Comparison of ENCODE assay signal across 19 cellular contexts in genomic region chr11:119773016-119773415, GRCh38. TPM values are rescaled to one million over a fixed set of nuclear protein-coding genes. Genes with fewer than 3 reads are reported as not detected.
A peak's percentile ranks its signal among the peaks of the same experiment; 100 is the strongest.
DNase-seq lines count a peak whose midpoint lies in the region; TF ChIP-seq lines count a peak whose summit lies in the region.
"Had no signal": no experiment of that assay in that cellular context is flagged by ENCODE, and none has a peak within 500 bp of the region (broad histone marks: within the 10 kb centered on the region; RNA-seq: fewer than 3 reads in every experiment).

No MANE protein-coding gene starts in this region.

- H3K4me3 Mint-ChIP-seq in brain (peak overlapping the region in 1 of 5 experiments; percentile 33), osteocyte (ENCODE audit: unreplicated experiment) (no peak overlapping the region)
- no peak overlapping the region for H3K4me3 Mint-ChIP-seq in activated naive CD4-positive, alpha-beta T cell treated with anti-CD3 and anti-CD28 coated beads for 36 hours
- H3K4me3 Mint-ChIP-seq: endodermal cell, memory B cell, natural killer cell had no signal

- intact Hi-C loops in posterior vena cava (cut with DNase I): no loop called here
- intact Hi-C loops in activated naive CD4-positive, alpha-beta T cell treated with anti-CD3 and anti-CD28 coated beads for 36 hours (cut with micrococcal nuclease): no loop called here

- CTCF ChIA-PET in activated naive CD4-positive, alpha-beta T cell treated with anti-CD3 and anti-CD28 coated beads for 36 hours (lab: Charles Lee): no interaction called here

- H3K36me3 Mint-ChIP-seq in brain (no peaks in the 10 kb centered on the region), osteocyte (ENCODE audit: unreplicated experiment) (no peaks in the 10 kb centered on the region)
- no peaks in the 10 kb centered on the region for H3K36me3 Mint-ChIP-seq in activated naive CD4-positive, alpha-beta T cell treated with anti-CD3 and anti-CD28 coated beads for 36 hours (ENCODE audit: low read depth)
- H3K36me3 Mint-ChIP-seq: memory B cell had no signal

- DNase-seq in DMS 273 (lab: John Stamatoyannopoulos, UW; ENCODE audit: unreplicated experiment) (peak; percentile 63), DMS 273 treated with DMSO at 0.1 percent for 48 hours (lab: John Stamatoyannopoulos, UW) (no peak), NCI-H2029 (lab: John Stamatoyannopoulos, UW) (peak; percentile 94), posterior vena cava (ENCODE audit: low spot score) (peak; percentile 37), UCSD-AML1 (lab: John Stamatoyannopoulos, UW; ENCODE audit: unreplicated experiment) (no peak), osteocyte (ENCODE audit: extremely low spot score, unreplicated experiment) (no peak)
- DNase-seq in activated naive CD4-positive, alpha-beta T cell treated with anti-CD3 and anti-CD28 coated beads for 36 hours: no peak
- DNase-seq: activated CD4-positive, alpha-beta T cell treated with anti-CD3 and anti-CD28 coated beads, Interleukin-2, amount 50 U/mL, for 4 hours; activated T-cell treated with anti-CD3 and anti-CD28 coated beads for 4 hours; DMS79 treated with DMSO at 0.1 percent for 48 hours; endodermal cell; GM23248; kidney glomerular epithelial cell; natural killer cell; NCI-H187 treated with DMSO at 0.1 percent for 48 hours; RPMI8226; stimulated activated CD8-positive, alpha-beta memory T cell treated with anti-CD3 and anti-CD28 coated beads, Interleukin-4, amount 100 ng/mL, for 48 hours had no signal

- H3K9me3 Mint-ChIP-seq in brain (peaks cover 2 to 5% (median 4%) of the 10 kb centered on the region in 5 experiments), osteocyte (ENCODE audit: unreplicated experiment) (no peaks in the 10 kb centered on the region)
- H3K9me3 Mint-ChIP-seq in activated naive CD4-positive, alpha-beta T cell treated with anti-CD3 and anti-CD28 coated beads for 36 hours: no peaks in the 10 kb centered on the region
- H3K9me3 Mint-ChIP-seq: endodermal cell, natural killer cell had no signal

- H3K4me1 Mint-ChIP-seq in brain (peaks cover 26% of the 10 kb centered on the region), osteocyte (ENCODE audit: unreplicated experiment) (no peaks in the 10 kb centered on the region)
- H3K4me1 Mint-ChIP-seq in activated naive CD4-positive, alpha-beta T cell treated with anti-CD3 and anti-CD28 coated beads for 36 hours (ENCODE audit: low read depth): no peaks in the 10 kb centered on the region
- H3K4me1 Mint-ChIP-seq: endodermal cell, memory B cell, natural killer cell had no signal

- H3K27me3 Mint-ChIP-seq in brain (peaks cover 25% of the 10 kb centered on the region), osteocyte (ENCODE audit: unreplicated experiment) (peaks cover 32% of the 10 kb centered on the region)
- H3K27me3 Mint-ChIP-seq in activated naive CD4-positive, alpha-beta T cell treated with anti-CD3 and anti-CD28 coated beads for 36 hours (ENCODE audit: low read depth): peaks cover 6% of the 10 kb centered on the region

- H3K27ac Mint-ChIP-seq in brain (peak overlapping the region in 4 of 5 experiments; percentile 8 to 97 (median 90)), osteocyte (ENCODE audit: unreplicated experiment) (no peak overlapping the region)
- no peak overlapping the region for H3K27ac Mint-ChIP-seq in activated naive CD4-positive, alpha-beta T cell treated with anti-CD3 and anti-CD28 coated beads for 36 hours
- H3K27ac Mint-ChIP-seq: endodermal cell, memory B cell, natural killer cell had no signal

- TF ChIP-seq CTCF in brain (conservative IDR thresholded peaks at IDR 0.05): no peak
- no peak for TF ChIP-seq CTCF in osteocyte (IDR thresholded peaks at IDR 0.05)

RNA-seq across cellular contexts. Expression of gene NECTIN1, which starts 44.0 kb away (rescaled TPM):
- polyA plus RNA-seq in brain (ENCODE audit: insufficient read depth, low read depth, low replicate concordance): 56.3 TPM
- 10 to 100 TPM; 10.6 to 11.4 TPM for total RNA-seq in posterior vena cava
- total RNA-seq in activated naive CD4-positive, alpha-beta T cell treated with anti-CD3 and anti-CD28 coated beads for 36 hours: 1 to 10 TPM; 2.0 to 2.5 TPM
- 7.2 and 9.5 TPM in 2 replicates for total RNA-seq in osteocyte

Comparison
In these comparisons a context has a peak if more than half of its experiments do, and no peak if none do; other contexts are left out.
1. DNase-seq: peak in DMS 273 (single experiment), NCI-H2029 (single experiment) and posterior vena cava (single experiment); none in DMS 273 treated with DMSO at 0.1 percent for 48 hours (single experiment), UCSD-AML1 (single experiment), activated naive CD4-positive, alpha-beta T cell treated with anti-CD3 and anti-CD28 coated beads for 36 hours (single experiment) and osteocyte (single experiment).
2. H3K27ac Mint-ChIP-seq: peak in brain (4 of 5); none in activated naive CD4-positive, alpha-beta T cell treated with anti-CD3 and anti-CD28 coated beads for 36 hours (single experiment) and osteocyte (single experiment).